Comparison of ENCODE assay signal across 36 cellular contexts in genomic region chr3:126663750-126664149, GRCh38.
"Had no signal": no experiment of that assay in that cellular context is flagged by ENCODE, and none has a peak within 500 bp of the region (broad histone marks: within the 10 kb centered on the region; RNA-seq: fewer than 3 reads in every experiment).

No MANE protein-coding gene starts in this region.

- ATAC-seq: activated CD8-positive, alpha-beta T cell treated with anti-CD3 and anti-CD28 coated beads for 36 hours; activated naive CD4-positive, alpha-beta T cell treated with anti-CD3 and anti-CD28 coated beads, Interleukin-2, amount 50 U/mL, for 72 hours; activated T-cell treated with anti-CD3 and anti-CD28 coated beads, Interleukin-2, amount 50 U/mL, for 4 hours; activated T-cell treated with anti-CD3 and anti-CD28 coated beads, Interleukin-2, amount 50 U/mL, for 72 hours; activated T-helper 17 cell treated with anti-CD3 and anti-CD28 coated beads, Interleukin-2, amount 50 U/mL, for 72 hours had no signal

- FAIRE-seq: TTC549 had no signal

- H3K4me1 ChIP-seq: adrenal gland had no signal

- H3K9me3 ChIP-seq: adrenal gland had no signal

- H3K36me3 Mint-ChIP-seq: activated CD4-positive, alpha-beta memory T cell treated with anti-CD3 and anti-CD28 coated beads for 36 hours; activated naive CD4-positive, alpha-beta T cell treated with anti-CD3 and anti-CD28 coated beads, Interleukin-2, amount 50 U/mL, for 72 hours; activated naive CD8-positive, alpha-beta T cell treated with anti-CD3 and anti-CD28 coated beads for 36 hours; brain had no signal

- H3K27ac Mint-ChIP-seq: activated B cell treated with CpG ODN at 0.5 μM for 24 hours; activated CD4-positive, alpha-beta memory T cell treated with anti-CD3 and anti-CD28 coated beads for 36 hours; activated CD4-positive, alpha-beta T cell treated with anti-CD3 and anti-CD28 coated beads, Interleukin-2, amount 10 ng/mL, durations not matched to agents 24 days and 14 days; activated CD8-positive, alpha-beta T cell treated with anti-CD3 and anti-CD28 coated beads for 36 hours; activated naive CD4-positive, alpha-beta T cell treated with anti-CD3 and anti-CD28 coated beads for 36 hours; activated naive CD4-positive, alpha-beta T cell treated with anti-CD3 and anti-CD28 coated beads, Interleukin-2, amount 50 U/mL, for 72 hours; activated naive CD8-positive, alpha-beta T cell treated with anti-CD3 and anti-CD28 coated beads for 36 hours; activated T-cell treated with anti-CD3 and anti-CD28 coated beads, Interleukin-2, amount 50 U/mL, for 72 hours; activated T-helper 1 cell treated with anti-CD3 and anti-CD28 coated beads, Interleukin-12 subunit alpha, Interleukin-12 subunit beta, Interleukin-2, Interleukin-4 antibody, amounts not matched to agents 30 ng/mL and 10 ng/mL and 1 ng/mL, durations not matched to agents 14 hours and 24 hours and 36 hours; activated T-helper 17 cell treated with anti-CD3 and anti-CD28 coated beads, Interleukin-2, amount 50 U/mL, for 72 hours; brain; T-helper 1 cell treated with Interleukin-12 subunit alpha and Interleukin-12 subunit beta and Interleukin-4 antibody, amounts not matched to agents 30 μg/mL and 1 μg/mL, for 36 hours; T-helper 2 cell treated with Interferon-gamma antibody and Interleukin-4, amounts not matched to agents 5 μg/mL and 100 μg/mL, for 36 hours had no signal

- H3K4me3 ChIP-seq: adrenal gland, cardiac muscle cell had no signal

- H3K9me3 Mint-ChIP-seq: activated B cell treated with CpG ODN at 0.5 μM for 24 hours; activated CD4-positive, alpha-beta memory T cell treated with anti-CD3 and anti-CD28 coated beads for 36 hours; activated CD8-positive, alpha-beta T cell treated with anti-CD3 and anti-CD28 coated beads for 36 hours; activated naive CD4-positive, alpha-beta T cell treated with anti-CD3 and anti-CD28 coated beads for 36 hours; activated naive CD4-positive, alpha-beta T cell treated with anti-CD3 and anti-CD28 coated beads, Interleukin-2, amount 50 U/mL, for 72 hours; activated naive CD8-positive, alpha-beta T cell treated with anti-CD3 and anti-CD28 coated beads for 36 hours; activated T-cell treated with anti-CD3 and anti-CD28 coated beads, Interleukin-2, amount 50 U/mL, for 4 hours; activated T-cell treated with anti-CD3 and anti-CD28 coated beads, Interleukin-2, amount 50 U/mL, for 72 hours; activated T-helper 1 cell treated with anti-CD3 and anti-CD28 coated beads, Interleukin-12 subunit alpha, Interleukin-12 subunit beta, Interleukin-2, Interleukin-4 antibody, amounts not matched to agents 30 ng/mL and 10 ng/mL and 1 ng/mL, durations not matched to agents 14 hours and 24 hours and 36 hours; activated T-helper 17 cell treated with anti-CD3 and anti-CD28 coated beads, Interleukin-2, amount 50 U/mL, for 72 hours; central memory CD8-positive, alpha-beta T cell; T-helper 1 cell treated with Interleukin-12 subunit alpha and Interleukin-12 subunit beta and Interleukin-4 antibody, amounts not matched to agents 30 μg/mL and 1 μg/mL, for 36 hours; T-helper 2 cell treated with Interferon-gamma antibody and Interleukin-4, amounts not matched to agents 5 μg/mL and 100 μg/mL, for 36 hours had no signal

- H3K27ac ChIP-seq: adrenal gland, cardiac muscle cell, VCaP had no signal

- H3K27me3 Mint-ChIP-seq: activated CD4-positive, alpha-beta T cell treated with anti-CD3 and anti-CD28 coated beads, Interleukin-2, amount 10 ng/mL, durations not matched to agents 24 days and 14 days; activated CD8-positive, alpha-beta T cell treated with anti-CD3 and anti-CD28 coated beads for 36 hours had no signal

- H3K4me1 Mint-ChIP-seq: activated B cell treated with CpG ODN at 0.5 μM for 24 hours; activated CD4-positive, alpha-beta T cell treated with anti-CD3 and anti-CD28 coated beads, Interleukin-2, amount 10 ng/mL, durations not matched to agents 24 days and 14 days; activated naive CD8-positive, alpha-beta T cell treated with anti-CD3 and anti-CD28 coated beads for 36 hours; activated T-helper 17 cell treated with anti-CD3 and anti-CD28 coated beads, Interleukin-2, amount 50 U/mL, for 72 hours; brain; central memory CD8-positive, alpha-beta T cell had no signal

- H3K4me3 Mint-ChIP-seq: activated B cell treated with CpG ODN at 0.5 μM for 24 hours; activated CD4-positive, alpha-beta memory T cell treated with anti-CD3 and anti-CD28 coated beads for 36 hours; activated CD4-positive, alpha-beta T cell treated with anti-CD3 and anti-CD28 coated beads, Interleukin-2, amount 10 ng/mL, durations not matched to agents 24 days and 14 days; activated CD8-positive, alpha-beta T cell treated with anti-CD3 and anti-CD28 coated beads for 36 hours; activated naive CD4-positive, alpha-beta T cell treated with anti-CD3 and anti-CD28 coated beads for 36 hours; activated naive CD8-positive, alpha-beta T cell treated with anti-CD3 and anti-CD28 coated beads for 36 hours; activated T-cell treated with anti-CD3 and anti-CD28 coated beads, Interleukin-2, amount 50 U/mL, for 4 hours; activated T-cell treated with anti-CD3 and anti-CD28 coated beads, Interleukin-2, amount 50 U/mL, for 72 hours; activated T-helper 1 cell treated with anti-CD3 and anti-CD28 coated beads, Interleukin-12 subunit alpha, Interleukin-12 subunit beta, Interleukin-2, Interleukin-4 antibody, amounts not matched to agents 30 ng/mL and 10 ng/mL and 1 ng/mL, durations not matched to agents 14 hours and 24 hours and 36 hours; activated T-helper 17 cell treated with anti-CD3 and anti-CD28 coated beads, Interleukin-2, amount 50 U/mL, for 72 hours; brain; central memory CD8-positive, alpha-beta T cell; T-helper 1 cell treated with Interleukin-12 subunit alpha and Interleukin-12 subunit beta and Interleukin-4 antibody, amounts not matched to agents 30 μg/mL and 1 μg/mL, for 36 hours; T-helper 2 cell treated with Interferon-gamma antibody and Interleukin-4, amounts not matched to agents 5 μg/mL and 100 μg/mL, for 36 hours had no signal

- H3K36me3 ChIP-seq: adrenal gland, cardiac muscle cell had no signal

- DNase-seq: activated B cell treated with CpG ODN at 0.5 μM for 24 hours; activated CD4-positive, alpha-beta memory T cell treated with anti-CD3 and anti-CD28 coated beads for 36 hours; activated CD4-positive, alpha-beta T cell treated with anti-CD3 and anti-CD28 coated beads for 4 hours; activated CD4-positive, alpha-beta T cell treated with anti-CD3 and anti-CD28 coated beads, Interleukin-2, amount 10 ng/mL, durations not matched to agents 24 days and 14 days; activated CD4-positive, alpha-beta T cell treated with anti-CD3 and anti-CD28 coated beads, Interleukin-2, amount 50 U/mL, for 1 hour; activated CD4-positive, alpha-beta T cell treated with anti-CD3 and anti-CD28 coated beads, Interleukin-2, amount 50 U/mL, for 4 hours; activated CD4-positive, CD25-positive, alpha-beta regulatory T cell treated with anti-CD3 and anti-CD28 coated beads, Interleukin-2, amount 50 U/mL, for 72 hours; activated CD8-positive, alpha-beta memory T cell treated with anti-CD3 and anti-CD28 coated beads, Interleukin-2, amount 50 U/mL, for 4 hours; activated CD8-positive, alpha-beta T cell treated with anti-CD3 and anti-CD28 coated beads for 36 hours; activated effector memory CD4-positive, alpha-beta T cell treated with anti-CD3 and anti-CD28 coated beads, Interleukin-2, amount 50 U/mL, for 16 hours; activated gamma-delta T cell treated with Interleukin-2 at 50 U/mL for 16 hours; activated naive CD4-positive, alpha-beta T cell; activated naive CD4-positive, alpha-beta T cell treated with anti-CD3 and anti-CD28 coated beads for 36 hours; activated naive CD4-positive, alpha-beta T cell treated with anti-CD3 and anti-CD28 coated beads, Interleukin-2, amount 50 U/mL, for 16 hours; activated naive CD8-positive, alpha-beta T cell treated with anti-CD3 and anti-CD28 coated beads for 36 hours; activated T-cell treated with anti-CD3 and anti-CD28 coated beads for 4 hours; activated T-cell treated with anti-CD3 and anti-CD28 coated beads, Interleukin-2, amount 50 U/mL, for 1 hour; activated T-cell treated with anti-CD3 and anti-CD28 coated beads, Interleukin-2, amount 50 U/mL, for 4 hours; activated T-cell treated with anti-CD3 and anti-CD28 coated beads, Interleukin-2, amount 50 U/mL, for 72 hours; adrenal gland; amniotic stem cell; caudate nucleus; cerebellar nuclear complex; T-helper 1 cell; T-helper 2 cell; T-helper 9 cell had no signal
